Comparison of ENCODE assay signal across 16 cellular contexts in genomic region chr1:107574044-107574443, GRCh38.
DNase-seq lines count a peak whose midpoint lies in the region; ATAC-seq and TF ChIP-seq lines count a peak whose summit lies in the region.
"Had no signal": no experiment of that assay in that cellular context is flagged by ENCODE, and none has a peak within 500 bp of the region (broad histone marks: within the 10 kb centered on the region; RNA-seq: fewer than 3 reads in every experiment).

No MANE protein-coding gene starts in this region.

- H3K4me1 ChIP-seq in RWPE2 (ENCODE audit: insufficient read depth, poor library complexity, severe bottlenecking) (peaks cover 25% of the 10 kb centered on the region), BE2C (peaks cover 6% of the 10 kb centered on the region)
- H3K4me1 ChIP-seq: BLaER1, Caco-2 had no signal

- no peak overlapping the region for H3K4me3 ChIP-seq in RWPE2 (ENCODE audit: severe bottlenecking)
- no peak overlapping the region for H3K4me3 ChIP-seq in BE2C (ENCODE audit: low read depth, low read length)
- H3K4me3 ChIP-seq: A549, BLaER1, GM23338, K562 had no signal

- H3K4me1 Mint-ChIP-seq in neural crest cell = no peaks in the 10 kb centered on the region
- H3K4me1 Mint-ChIP-seq: CD8-positive, alpha-beta memory T cell; GM23338 had no signal

- H3K27me3 Mint-ChIP-seq in neural crest cell (ENCODE audit: low read depth) = no peaks in the 10 kb centered on the region
- H3K27me3 Mint-ChIP-seq: CD8-positive, alpha-beta memory T cell had no signal

- DNase-seq in RWPE2 (ENCODE audit: low spot score) (no peak), epithelial cell of prostate (ENCODE audit: low read depth, low spot score) (no peak), neural crest cell (ENCODE audit: low read depth, low spot score) (no peak), DMS 273 treated with DMSO at 0.1 percent for 48 hours (lab: John Stamatoyannopoulos, UW) (no peak), BE2C (no peak)
- DNase-seq: Caco-2; CD8-positive, alpha-beta memory T cell; DMS79; HCEC 1CT; HFFc6 had no signal

- TF ChIP-seq CTCF in RWPE2 (IDR thresholded peaks at IDR 0.05; ENCODE audit: poor library complexity, severe bottlenecking) (no peak), neural crest cell (conservative IDR thresholded peaks at IDR 0.05) (no peak), BE2C (IDR thresholded peaks at IDR 0.05; ENCODE audit: low read depth, low read length) (no peak)

- H3K27ac Mint-ChIP-seq in neural crest cell (ENCODE audit: unreplicated experiment) = peak overlapping the region; percentile 63
- H3K27ac Mint-ChIP-seq: GM23338, HFFc6 had no signal

- H3K36me3 ChIP-seq in RWPE2 (ENCODE audit: low read depth) (no peaks in the 10 kb centered on the region), BE2C (no peaks in the 10 kb centered on the region)

- H3K9me3 ChIP-seq in RWPE2 (ENCODE audit: severe bottlenecking) (no peaks in the 10 kb centered on the region), BE2C (no peaks in the 10 kb centered on the region)
- H3K9me3 ChIP-seq: A549, Caco-2 had no signal

- ATAC-seq in RWPE2 (ENCODE audit: low read depth) (no peak), HG02970 (IDR thresholded peaks at IDR 0.05; ENCODE audit: low FRiP score, unreplicated experiment) (no peak)
- ATAC-seq: A549, GM23338, K562 had no signal

- H3K9me3 Mint-ChIP-seq in neural crest cell = peaks cover 3% of the 10 kb centered on the region
- H3K9me3 Mint-ChIP-seq: CD8-positive, alpha-beta memory T cell; GM23338 had no signal

- H3K4me3 Mint-ChIP-seq in neural crest cell = no peak overlapping the region
- H3K4me3 Mint-ChIP-seq: CD8-positive, alpha-beta memory T cell; GM23338; HFFc6 had no signal

- H3K27me3 ChIP-seq in RWPE2 (ENCODE audit: insufficient read depth, poor library complexity, severe bottlenecking) (no peaks in the 10 kb centered on the region), BE2C (no peaks in the 10 kb centered on the region)
- H3K27me3 ChIP-seq: BLaER1 had no signal

- H3K36me3 Mint-ChIP-seq in neural crest cell (ENCODE audit: low read depth) = no peaks in the 10 kb centered on the region

- peak overlapping the region; percentile 75 for H3K27ac ChIP-seq in RWPE2 (ENCODE audit: poor library complexity, severe bottlenecking)
- H3K27ac ChIP-seq in epithelial cell of prostate = peak overlapping the region; percentile 59
- H3K27ac ChIP-seq: A549, BLaER1, HL-60 had no signal
